1 cellular context compared by ENCODE assay signal in genomic region chr16:46777804-46778203, GRCh38.
TF ChIP-seq lines count a peak whose summit lies in the region.

No MANE protein-coding gene starts in this region.

TF ChIP-seq in WTC11, 78 proteins besides CTCF, POLR2A, EP300 and RAD21 (continued from another document):
- TF ChIP-seq ZNF425 (CRISPR knock-in tag; conservative IDR thresholded peaks at IDR 0.05) (no peak), PRRX2 (CRISPR knock-in tag; IDR thresholded peaks at IDR 0.05) (no peak)
